In the genomic region with DNA sequence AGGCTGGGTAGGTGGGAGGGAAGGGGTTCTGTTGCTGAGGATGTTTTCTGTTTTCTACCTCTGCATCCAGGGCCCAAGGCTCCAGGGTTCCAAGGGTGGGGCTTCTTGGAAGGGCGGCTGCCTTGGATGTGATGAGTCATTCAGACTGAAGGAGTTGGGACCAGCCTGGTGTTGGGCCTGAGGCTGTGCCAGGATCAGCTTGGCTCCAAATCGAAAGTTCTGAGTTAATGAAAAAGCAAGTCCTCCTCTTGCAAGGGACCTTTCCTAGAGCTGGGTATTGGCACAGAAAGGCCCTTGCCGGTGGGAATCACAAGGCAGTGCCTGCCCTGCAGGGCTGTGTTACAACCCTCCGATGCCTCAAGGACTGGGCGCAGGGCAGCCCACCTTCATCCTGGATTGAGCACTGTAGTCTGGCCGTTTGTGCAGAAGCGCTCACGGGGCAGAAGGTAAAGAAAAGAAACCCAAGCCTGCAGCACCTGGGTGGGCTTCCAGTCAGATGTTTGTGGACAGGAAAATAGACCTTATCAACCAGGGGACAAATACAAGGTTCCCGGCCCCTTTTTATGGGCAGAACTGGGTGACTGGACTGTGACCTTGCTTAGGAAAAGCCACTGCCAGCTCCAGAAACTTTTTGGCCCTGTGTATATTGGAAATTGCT, we compare ENCODE assay signal across 8 cellular contexts. TPM values are rescaled to one million over a fixed set of nuclear protein-coding genes. Genes with fewer than 3 reads are reported as not detected.
DNase-seq lines count a peak whose midpoint lies in the region; ATAC-seq and TF ChIP-seq lines count a peak whose summit lies in the region.

No MANE protein-coding gene starts in this region.

- H3K27ac ChIP-seq in ascending aorta (peak overlapping the region; percentile 75 to 80), stomach smooth muscle (ENCODE audit: low read length) (peak overlapping the region; percentile 80)

- no peaks in the 10 kb centered on the region for H3K9me3 ChIP-seq in ascending aorta
- no peaks in the 10 kb centered on the region for H3K9me3 ChIP-seq in stomach smooth muscle (ENCODE audit: control insufficient read depth in 2 of 2, low read length in 2 of 2)

- H3K4me1 ChIP-seq in ascending aorta (peaks cover 33 to 64% of the 10 kb centered on the region in 2 donors), stomach smooth muscle (ENCODE audit: control insufficient read depth, insufficient read depth, low read length) (peaks cover 21% of the 10 kb centered on the region)

- no peaks in the 10 kb centered on the region for H3K36me3 ChIP-seq in ascending aorta
- H3K36me3 ChIP-seq in stomach smooth muscle (ENCODE audit: control insufficient read depth in 2 of 2, insufficient read depth in 2 of 2, low read length in 2 of 2) = no peaks in the 10 kb centered on the region

- TF ChIP-seq CTCF in ascending aorta (IDR thresholded peaks at IDR 0.05) = no peak

- ATAC-seq in GM19463 (IDR thresholded peaks at IDR 0.05; ENCODE audit: unreplicated experiment) = no peak
- ATAC-seq in GM21390 (IDR thresholded peaks at IDR 0.05; ENCODE audit: unreplicated experiment) = no peak

- intact Hi-C loops in ascending aorta (cut with DNase I) = loop anchor here (1.0 kb wide), 1 partner anchor 16 kb away; no protein-coding TSS in a partner anchor

- peak overlapping the region; percentile 35 to 51 for H3K9ac ChIP-seq in stomach smooth muscle (ENCODE audit: low read length in 2 of 2)

- H3K27me3 ChIP-seq in ascending aorta = no peaks in the 10 kb centered on the region
- no peaks in the 10 kb centered on the region for H3K27me3 ChIP-seq in stomach smooth muscle (ENCODE audit: control insufficient read depth in 1 of 2, insufficient read depth in 2 of 2, low read length in 2 of 2)

- H3K4me3 ChIP-seq in ascending aorta (peak overlapping the region; percentile 32 to 34), stomach smooth muscle (ENCODE audit: low read length in 2 of 2) (peak overlapping the region; percentile 22 to 58)

- DNase-seq in HCEC 1CT (peak; percentile 80), ascending aorta (ENCODE audit: low spot score in 2 of 2) (peak in 1 of 2 donors; percentile 96), iPS-NIHi7 (ENCODE audit: extremely low spot score) (peak; percentile 53), NCI-H2171 (lab: John Stamatoyannopoulos, UW) (no peak), NCI-H187 treated with DMSO at 0.1 percent for 48 hours (lab: John Stamatoyannopoulos, UW) (no peak)

RNA-seq across cellular contexts. Expression of gene TTC7A, which starts 27.1 kb away (rescaled TPM):
- total RNA-seq in ascending aorta = 181 TPM

RNA-seq across cellular contexts. Expression of gene MCFD2, which starts 52.5 kb away (rescaled TPM):
- total RNA-seq in ascending aorta = 171 TPM

Comparison
In these comparisons a context has a peak if more than half of its experiments do, and no peak if none do; other contexts are left out.
1. DNase-seq: peak in HCEC 1CT (single experiment) and iPS-NIHi7 (single experiment); none in NCI-H2171 (single experiment) and NCI-H187 treated with DMSO at 0.1 percent for 48 hours (single experiment).